1 cellular context compared by ENCODE assay signal in the genomic region with DNA sequence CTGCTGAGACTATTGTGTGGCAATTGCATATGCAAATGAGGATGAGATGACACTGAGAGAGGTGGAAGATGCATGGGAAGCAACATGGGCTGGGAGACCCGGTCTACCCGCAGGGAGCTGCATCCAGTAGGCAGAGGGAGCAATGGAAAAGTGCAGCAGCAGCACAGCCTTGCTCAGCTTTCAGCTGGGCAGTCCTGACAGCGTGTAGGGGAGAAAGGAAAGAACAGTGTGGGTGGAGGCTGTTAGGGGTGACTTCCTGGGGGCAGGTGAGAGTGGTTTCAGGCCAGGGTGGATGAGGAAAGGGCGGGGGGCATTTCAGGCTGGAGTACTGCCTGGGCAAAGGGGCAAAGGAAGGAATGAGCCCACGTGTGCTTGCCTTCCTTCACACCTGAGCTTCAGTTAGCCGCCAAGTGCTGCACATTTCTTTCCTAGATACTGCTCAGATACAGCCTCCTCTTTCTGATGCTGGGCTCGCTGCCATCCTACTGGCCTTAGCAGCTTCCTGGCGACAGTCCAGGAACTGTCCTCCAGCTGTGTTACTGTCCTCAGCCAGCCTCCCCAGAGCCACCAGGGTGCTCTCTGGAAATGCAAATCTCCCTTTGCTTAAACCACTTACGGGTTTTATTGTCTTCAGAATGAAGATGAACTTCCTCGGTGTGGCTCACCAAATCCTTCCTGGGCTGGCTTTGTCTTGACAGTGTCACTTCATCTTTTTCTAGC.
TF ChIP-seq lines count a peak whose summit lies in the region.

No MANE protein-coding gene starts in this region.

TF ChIP-seq in GM23338, 12 proteins besides CTCF, POLR2A, EP300 and RAD21 (continued from another document):
- TF ChIP-seq, protein P1, sequence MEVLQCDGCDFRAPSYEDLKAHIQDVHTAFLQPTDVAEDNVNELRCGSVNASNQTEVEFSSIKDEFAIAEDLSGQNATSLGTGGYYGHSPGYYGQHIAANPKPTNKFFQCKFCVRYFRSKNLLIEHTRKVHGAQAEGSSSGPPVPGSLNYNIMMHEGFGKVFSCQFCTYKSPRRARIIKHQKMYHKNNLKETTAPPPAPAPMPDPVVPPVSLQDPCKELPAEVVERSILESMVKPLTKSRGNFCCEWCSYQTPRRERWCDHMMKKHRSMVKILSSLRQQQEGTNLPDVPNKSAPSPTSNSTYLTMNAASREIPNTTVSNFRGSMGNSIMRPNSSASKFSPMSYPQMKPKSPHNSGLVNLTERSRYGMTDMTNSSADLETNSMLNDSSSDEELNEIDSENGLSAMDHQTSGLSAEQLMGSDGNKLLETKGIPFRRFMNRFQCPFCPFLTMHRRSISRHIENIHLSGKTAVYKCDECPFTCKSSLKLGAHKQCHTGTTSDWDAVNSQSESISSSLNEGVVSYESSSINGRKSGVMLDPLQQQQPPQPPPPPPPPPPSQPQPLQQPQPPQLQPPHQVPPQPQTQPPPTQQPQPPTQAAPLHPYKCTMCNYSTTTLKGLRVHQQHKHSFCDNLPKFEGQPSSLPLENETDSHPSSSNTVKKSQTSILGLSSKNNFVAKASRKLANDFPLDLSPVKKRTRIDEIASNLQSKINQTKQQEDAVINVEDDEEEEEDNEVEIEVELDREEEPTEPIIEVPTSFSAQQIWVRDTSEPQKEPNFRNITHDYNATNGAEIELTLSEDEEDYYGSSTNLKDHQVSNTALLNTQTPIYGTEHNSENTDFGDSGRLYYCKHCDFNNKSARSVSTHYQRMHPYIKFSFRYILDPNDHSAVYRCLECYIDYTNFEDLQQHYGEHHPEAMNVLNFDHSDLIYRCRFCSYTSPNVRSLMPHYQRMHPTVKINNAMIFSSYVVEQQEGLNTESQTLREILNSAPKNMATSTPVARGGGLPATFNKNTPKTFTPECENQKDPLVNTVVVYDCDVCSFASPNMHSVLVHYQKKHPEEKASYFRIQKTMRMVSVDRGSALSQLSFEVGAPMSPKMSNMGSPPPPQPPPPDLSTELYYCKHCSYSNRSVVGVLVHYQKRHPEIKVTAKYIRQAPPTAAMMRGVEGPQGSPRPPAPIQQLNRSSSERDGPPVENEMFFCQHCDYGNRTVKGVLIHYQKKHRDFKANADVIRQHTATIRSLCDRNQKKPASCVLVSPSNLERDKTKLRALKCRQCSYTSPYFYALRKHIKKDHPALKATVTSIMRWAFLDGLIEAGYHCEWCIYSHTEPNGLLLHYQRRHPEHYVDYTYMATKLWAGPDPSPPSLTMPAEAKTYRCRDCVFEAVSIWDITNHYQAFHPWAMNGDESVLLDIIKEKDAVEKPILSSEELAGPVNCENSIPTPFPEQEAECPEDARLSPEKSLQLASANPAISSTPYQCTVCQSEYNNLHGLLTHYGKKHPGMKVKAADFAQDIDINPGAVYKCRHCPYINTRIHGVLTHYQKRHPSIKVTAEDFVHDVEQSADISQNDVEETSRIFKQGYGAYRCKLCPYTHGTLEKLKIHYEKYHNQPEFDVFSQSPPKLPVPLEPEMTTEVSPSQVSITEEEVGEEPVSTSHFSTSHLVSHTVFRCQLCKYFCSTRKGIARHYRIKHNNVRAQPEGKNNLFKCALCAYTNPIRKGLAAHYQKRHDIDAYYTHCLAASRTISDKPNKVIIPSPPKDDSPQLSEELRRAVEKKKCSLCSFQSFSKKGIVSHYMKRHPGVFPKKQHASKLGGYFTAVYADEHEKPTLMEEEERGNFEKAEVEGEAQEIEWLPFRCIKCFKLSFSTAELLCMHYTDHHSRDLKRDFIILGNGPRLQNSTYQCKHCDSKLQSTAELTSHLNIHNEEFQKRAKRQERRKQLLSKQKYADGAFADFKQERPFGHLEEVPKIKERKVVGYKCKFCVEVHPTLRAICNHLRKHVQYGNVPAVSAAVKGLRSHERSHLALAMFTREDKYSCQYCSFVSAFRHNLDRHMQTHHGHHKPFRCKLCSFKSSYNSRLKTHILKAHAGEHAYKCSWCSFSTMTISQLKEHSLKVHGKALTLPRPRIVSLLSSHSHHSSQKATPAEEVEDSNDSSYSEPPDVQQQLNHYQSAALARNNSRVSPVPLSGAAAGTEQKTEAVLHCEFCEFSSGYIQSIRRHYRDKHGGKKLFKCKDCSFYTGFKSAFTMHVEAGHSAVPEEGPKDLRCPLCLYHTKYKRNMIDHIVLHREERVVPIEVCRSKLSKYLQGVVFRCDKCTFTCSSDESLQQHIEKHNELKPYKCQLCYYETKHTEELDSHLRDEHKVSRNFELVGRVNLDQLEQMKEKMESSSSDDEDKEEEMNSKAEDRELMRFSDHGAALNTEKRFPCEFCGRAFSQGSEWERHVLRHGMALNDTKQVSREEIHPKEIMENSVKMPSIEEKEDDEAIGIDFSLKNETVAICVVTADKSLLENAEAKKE (CRISPR knock-in tag; IDR thresholded peaks at IDR 0.05): no peak
- TF ChIP-seq ZNF331 (CRISPR knock-in tag; IDR thresholded peaks at IDR 0.05; ENCODE audit: low read depth) (no peak), POLR2AphosphoS5 (IDR thresholded peaks at IDR 0.05; ENCODE audit: low read depth) (no peak), JUNB (IDR thresholded peaks at IDR 0.05; ENCODE audit: unreplicated experiment) (no peak), ZNF114 (CRISPR knock-in tag; IDR thresholded peaks at IDR 0.05) (no peak), CREB1 (CRISPR knock-in tag; IDR thresholded peaks at IDR 0.05; ENCODE audit: low read depth) (no peak)
- TF ChIP-seq, protein P2, sequence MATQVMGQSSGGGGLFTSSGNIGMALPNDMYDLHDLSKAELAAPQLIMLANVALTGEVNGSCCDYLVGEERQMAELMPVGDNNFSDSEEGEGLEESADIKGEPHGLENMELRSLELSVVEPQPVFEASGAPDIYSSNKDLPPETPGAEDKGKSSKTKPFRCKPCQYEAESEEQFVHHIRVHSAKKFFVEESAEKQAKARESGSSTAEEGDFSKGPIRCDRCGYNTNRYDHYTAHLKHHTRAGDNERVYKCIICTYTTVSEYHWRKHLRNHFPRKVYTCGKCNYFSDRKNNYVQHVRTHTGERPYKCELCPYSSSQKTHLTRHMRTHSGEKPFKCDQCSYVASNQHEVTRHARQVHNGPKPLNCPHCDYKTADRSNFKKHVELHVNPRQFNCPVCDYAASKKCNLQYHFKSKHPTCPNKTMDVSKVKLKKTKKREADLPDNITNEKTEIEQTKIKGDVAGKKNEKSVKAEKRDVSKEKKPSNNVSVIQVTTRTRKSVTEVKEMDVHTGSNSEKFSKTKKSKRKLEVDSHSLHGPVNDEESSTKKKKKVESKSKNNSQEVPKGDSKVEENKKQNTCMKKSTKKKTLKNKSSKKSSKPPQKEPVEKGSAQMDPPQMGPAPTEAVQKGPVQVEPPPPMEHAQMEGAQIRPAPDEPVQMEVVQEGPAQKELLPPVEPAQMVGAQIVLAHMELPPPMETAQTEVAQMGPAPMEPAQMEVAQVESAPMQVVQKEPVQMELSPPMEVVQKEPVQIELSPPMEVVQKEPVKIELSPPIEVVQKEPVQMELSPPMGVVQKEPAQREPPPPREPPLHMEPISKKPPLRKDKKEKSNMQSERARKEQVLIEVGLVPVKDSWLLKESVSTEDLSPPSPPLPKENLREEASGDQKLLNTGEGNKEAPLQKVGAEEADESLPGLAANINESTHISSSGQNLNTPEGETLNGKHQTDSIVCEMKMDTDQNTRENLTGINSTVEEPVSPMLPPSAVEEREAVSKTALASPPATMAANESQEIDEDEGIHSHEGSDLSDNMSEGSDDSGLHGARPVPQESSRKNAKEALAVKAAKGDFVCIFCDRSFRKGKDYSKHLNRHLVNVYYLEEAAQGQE (IDR thresholded peaks at IDR 0.05; ENCODE audit: unreplicated experiment): no peak
